ENCODE assay signal across 22 cellular contexts in genomic region chr18:63787673-63788072, GRCh38. TPM values are rescaled to one million over a fixed set of nuclear protein-coding genes. Genes with fewer than 3 reads are reported as not detected.
"Had no signal": no experiment of that assay in that cellular context is flagged by ENCODE, and none has a peak within 500 bp of the region (broad histone marks: within the 10 kb centered on the region; RNA-seq: fewer than 3 reads in every experiment).

No MANE protein-coding gene starts in this region.

- DNase-seq: activated B cell treated with CpG ODN at 0.5 μM for 24 hours; activated CD4-positive, alpha-beta T cell treated with anti-CD3 and anti-CD28 coated beads for 4 hours; activated CD8-positive, alpha-beta memory T cell treated with anti-CD3 and anti-CD28 coated beads, Interleukin-2, amount 10 ng/mL, durations not matched to agents 7 days and 5 days; activated naive CD4-positive, alpha-beta T cell; activated naive CD8-positive, alpha-beta T cell treated with anti-CD3 and anti-CD28 coated beads for 36 hours; foreskin keratinocyte; hypothalamus; islet precursor cell; left lung; midbrain; occipital lobe; stimulated activated CD4-positive, alpha-beta T cell treated with anti-CD3 and anti-CD28 coated beads, Interleukin-2, amount 100 ng/mL, for 24 hours; stimulated activated naive CD8-positive, alpha-beta T cell treated with anti-CD3 and anti-CD28 coated beads, Interleukin-15, Interleukin-2, amounts not matched to agents 100 U/mL and 50 U/mL, for 24 hours; substantia nigra had no signal

- FAIRE-seq: urothelium cell line had no signal

- H3K27ac ChIP-seq: foreskin keratinocyte, left lung, tibial nerve had no signal

- H3K9me3 ChIP-seq: left lung, tibial nerve had no signal

- H3K36me3 ChIP-seq: left lung, tibial nerve had no signal

- H3K27me3 ChIP-seq: foreskin keratinocyte, left lung, tibial nerve had no signal

- H3K4me3 ChIP-seq: left lung, tibial nerve had no signal

- H3K4me1 ChIP-seq: left lung, tibial nerve had no signal

RNA-seq across cellular contexts. Expression of gene SERPINB7, which starts 12.5 kb away (rescaled TPM):
- total RNA-seq: activated B cell treated with CpG ODN at 0.5 μM for 24 hours; activated CD4-positive, alpha-beta memory T cell treated with anti-CD3 and anti-CD28 coated beads, Interleukin-2, amount 10 ng/mL, durations not matched to agents 7 days and 5 days; activated CD8-positive, alpha-beta memory T cell treated with anti-CD3 and anti-CD28 coated beads, Interleukin-2, amount 10 ng/mL, durations not matched to agents 7 days and 5 days; activated naive CD8-positive, alpha-beta T cell treated with anti-CD3 and anti-CD28 coated beads for 36 hours; cardiac septum; dermis blood vessel endothelial cell; lung microvascular endothelial cell; occipital lobe; posterior vena cava; tibial nerve had no signal
- polyA plus RNA-seq: neural cell had no signal
